Comparison of ENCODE assay signal across 12 cellular contexts in genomic region chr22:41522813-41523212, GRCh38. TPM values are rescaled to one million over a fixed set of nuclear protein-coding genes. Genes with fewer than 3 reads are reported as not detected.
DNase-seq lines count a peak whose midpoint lies in the region; ATAC-seq and TF ChIP-seq lines count a peak whose summit lies in the region.
"Had no signal": no experiment of that assay in that cellular context is flagged by ENCODE, and none has a peak within 500 bp of the region (broad histone marks: within the 10 kb centered on the region; RNA-seq: fewer than 3 reads in every experiment).

No MANE protein-coding gene starts in this region.

- no peak for TF ChIP-seq POLR2A in tibial nerve (IDR thresholded peaks at IDR 0.05)

- 86% methylated on average over 9 of the region's 9 CpGs for WGBS in tibial nerve, 2 donors

- H3K36me3 Mint-ChIP-seq in activated naive CD4-positive, alpha-beta T cell treated with anti-CD3 and anti-CD28 coated beads, Interleukin-2, amount 10 ng/mL, durations not matched to agents 7 days and 5 days, result peaks cover 16% of the 10 kb centered on the region
- no peaks in the 10 kb centered on the region for H3K36me3 Mint-ChIP-seq in naive B cell
- H3K36me3 Mint-ChIP-seq in T-cell, result peaks cover 14% of the 10 kb centered on the region

- no peak overlapping the region for H3K4me3 ChIP-seq in tibial nerve

- H3K4me1 ChIP-seq in tibial nerve, result peaks cover 0 to 49% (median 26%) of the 10 kb centered on the region in 4 donors

- H3K27me3 Mint-ChIP-seq in activated naive CD4-positive, alpha-beta T cell treated with anti-CD3 and anti-CD28 coated beads, Interleukin-2, amount 10 ng/mL, durations not matched to agents 7 days and 5 days, result no peaks in the 10 kb centered on the region
- H3K27me3 Mint-ChIP-seq in naive B cell, result no peaks in the 10 kb centered on the region
- H3K27me3 Mint-ChIP-seq in T-cell, result no peaks in the 10 kb centered on the region

- H3K9me3 Mint-ChIP-seq in activated naive CD4-positive, alpha-beta T cell treated with anti-CD3 and anti-CD28 coated beads, Interleukin-2, amount 10 ng/mL, durations not matched to agents 7 days and 5 days, result no peaks in the 10 kb centered on the region
- no peaks in the 10 kb centered on the region for H3K9me3 Mint-ChIP-seq in naive B cell
- H3K9me3 Mint-ChIP-seq in T-cell, result no peaks in the 10 kb centered on the region

- peak overlapping the region; percentile 42 for H3K27ac Mint-ChIP-seq in activated naive CD4-positive, alpha-beta T cell treated with anti-CD3 and anti-CD28 coated beads, Interleukin-2, amount 10 ng/mL, durations not matched to agents 7 days and 5 days
- H3K27ac Mint-ChIP-seq in naive B cell (peak overlapping the region; percentile 47 to 90 (median 60)), T-cell (peak overlapping the region in 1 of 2 donors; percentile 52)

- no peak for TF ChIP-seq CTCF in tibial nerve (IDR thresholded peaks at IDR 0.05)

- H3K4me1 Mint-ChIP-seq in activated naive CD4-positive, alpha-beta T cell treated with anti-CD3 and anti-CD28 coated beads, Interleukin-2, amount 10 ng/mL, durations not matched to agents 7 days and 5 days, result peaks cover 19% of the 10 kb centered on the region
- peaks cover 0 to 24% (median 15%) of the 10 kb centered on the region in 3 donors for H3K4me1 Mint-ChIP-seq in naive B cell
- H3K4me1 Mint-ChIP-seq in T-cell, result peaks cover 16 to 22% (median 16%) of the 10 kb centered on the region in 3 donors

- DNase-seq in activated naive CD4-positive, alpha-beta T cell treated with anti-CD3 and anti-CD28 coated beads, Interleukin-2, amount 10 ng/mL, durations not matched to agents 7 days and 5 days, result no peak
- no peak for DNase-seq in activated naive CD4-positive, alpha-beta T cell (lab: John Stamatoyannopoulos, UW)
- no peak for DNase-seq in caudate nucleus (lab: John Stamatoyannopoulos, UW)
- no peak for DNase-seq in naive B cell
- no peak for DNase-seq in tibial nerve (ENCODE audit: low spot score in 2 of 2)
- no peak for DNase-seq in T-cell
- DNase-seq in amniotic stem cell (lab: John Stamatoyannopoulos, UW), result no peak
- DNase-seq in H4 (ENCODE audit: low spot score), result no peak
- DNase-seq: activated CD4-positive, CD25-positive, alpha-beta regulatory T cell treated with anti-CD3 and anti-CD28 coated beads, Interleukin-2, amount 50 U/mL, for 72 hours; NCI-H345 had no signal

- no peaks in the 10 kb centered on the region for H3K9me3 ChIP-seq in tibial nerve

- POLR2A ChIA-PET in T-cell (lab: Charles Lee), result no interaction called here

- peak overlapping the region; percentile 68 for H3K27ac ChIP-seq in caudate nucleus (ENCODE audit: low read depth, low read length)
- H3K27ac ChIP-seq in tibial nerve, result peak overlapping the region; percentile 51 to 93 (median 85)

- H3K36me3 ChIP-seq in tibial nerve, result peaks cover 0 to 80% (median 0%) of the 10 kb centered on the region in 3 donors

- H3K27me3 ChIP-seq in tibial nerve, result no peaks in the 10 kb centered on the region

- ATAC-seq in naive B cell (ENCODE audit: low read depth in 2 of 2) (no peak), T-cell (replicated peaks in 1 of 4) (no peak)
- ATAC-seq: esophagus mucosa had no signal

- TF ChIP-seq EP300 in tibial nerve (IDR thresholded peaks at IDR 0.05), result no peak

- H3K4me3 Mint-ChIP-seq in activated naive CD4-positive, alpha-beta T cell treated with anti-CD3 and anti-CD28 coated beads, Interleukin-2, amount 10 ng/mL, durations not matched to agents 7 days and 5 days, result no peak overlapping the region
- H3K4me3 Mint-ChIP-seq in naive B cell, result peak overlapping the region in 1 of 8 donors; percentile 18
- H3K4me3 Mint-ChIP-seq in T-cell, result no peak overlapping the region

- CTCF ChIA-PET in activated naive CD4-positive, alpha-beta T cell treated with anti-CD3 and anti-CD28 coated beads, Interleukin-2, amount 10 ng/mL, durations not matched to agents 7 days and 5 days (lab: Charles Lee), result interaction anchor here (7.2 kb wide), 1 partner anchor 119 kb away, joined by 101 read pairs; no protein-coding TSS in a partner anchor
- CTCF ChIA-PET in T-cell (lab: Charles Lee), result no interaction called here

RNA-seq across cellular contexts. Expression of gene POLR3H, which starts 21.5 kb away (rescaled TPM):
- 10 to 100 TPM; 17.9 to 27.2 (median 22.6) TPM for polyA plus RNA-seq in naive B cell (ENCODE audit: low read depth in 6 of 6)
- total RNA-seq in tibial nerve (10 to 100 TPM; 26.6 to 33.6 (median 27.5) TPM), T-cell (10 to 100 TPM; 20.6 to 57.7 (median 44.9) TPM)
- total RNA-seq in H4 (2014; rRNA removed; shearing (Covaris generic)), result 22.8 and 23.1 TPM in 2 replicates

RNA-seq across cellular contexts. Expression of gene CSDC2, which starts 38.0 kb away (rescaled TPM):
- polyA plus RNA-seq in naive B cell (ENCODE audit: low read depth in 6 of 6), result not detected
- 10 to 100 TPM in 1 of 4 donors, 1 to 10 TPM in 3; 1.7 to 10.8 (median 2.5) TPM for total RNA-seq in tibial nerve
- under 1 TPM in 3 of 5 donors, not detected in 2; 0.13 to 0.23 (median 0.16) TPM for total RNA-seq in T-cell
- 0.14 TPM in 1 of 2 replicates, not detected in the other for total RNA-seq in H4 (2014; rRNA removed; shearing (Covaris generic))
- total RNA-seq: RPMI7951 had no signal

RNA-seq across cellular contexts. Expression of gene ACO2, which starts 53.9 kb away (rescaled TPM):
- polyA plus RNA-seq in naive B cell (ENCODE audit: low read depth in 6 of 6), result 100 to 1,000 TPM in 3 of 6 donors, 10 to 100 TPM in 3; 88.9 to 124 (median 106) TPM
- total RNA-seq in tibial nerve (10 to 100 TPM; 69.9 to 91.1 (median 76.4) TPM), T-cell (10 to 100 TPM; 72.0 to 82.2 (median 77.0) TPM)
- total RNA-seq in H4 (2014; rRNA removed; shearing (Covaris generic)), result 53.2 and 57.4 TPM in 2 replicates

RNA-seq across cellular contexts. Expression of gene PHF5A, which starts 54.3 kb away (rescaled TPM):
- 10 to 100 TPM; 20.5 to 34.2 (median 26.7) TPM for polyA plus RNA-seq in naive B cell (ENCODE audit: low read depth in 6 of 6)
- total RNA-seq in tibial nerve (10 to 100 TPM; 32.6 to 51.5 (median 36.4) TPM), T-cell (10 to 100 TPM; 29.0 to 45.9 (median 38.0) TPM)
- 80.0 and 123 TPM in 2 replicates for total RNA-seq in H4 (2014; rRNA removed; shearing (Covaris generic))
